Comparison of ENCODE assay signal across 1 cellular context in genomic region chr3:120200836-120201235, GRCh38.
TF ChIP-seq lines count a peak whose summit lies in the region.

No MANE protein-coding gene starts in this region.

TF ChIP-seq in H1, 55 proteins besides CTCF, POLR2A, EP300 and RAD21 (continued from another document):
- TF ChIP-seq TAF7 (optimal IDR thresholded peaks at IDR 0.05; ENCODE audit: borderline replicate concordance, low read depth, low read length) (no peak), EGR1 (IDR thresholded peaks at IDR 0.05; ENCODE audit: borderline replicate concordance, low read depth, low read length) (no peak)
